Comparison of ENCODE assay signal across 9 cellular contexts in genomic region chr1:207810606-207811295, GRCh38. TPM values are rescaled to one million over a fixed set of nuclear protein-coding genes. Genes with fewer than 3 reads are reported as not detected.
DNase-seq lines count a peak whose midpoint lies in the region; ATAC-seq and TF ChIP-seq lines count a peak whose summit lies in the region.
"Had no signal": no experiment of that assay in that cellular context is flagged by ENCODE, and none has a peak within 500 bp of the region (broad histone marks: within the 10 kb centered on the region; RNA-seq: fewer than 3 reads in every experiment).

No MANE protein-coding gene starts in this region.

- H3K9me3 Mint-ChIP-seq in activated CD8-positive, alpha-beta T cell treated with anti-CD3 and anti-CD28 coated beads for 36 hours: no peaks in the 10 kb centered on the region
- H3K9me3 Mint-ChIP-seq in activated CD8-positive, alpha-beta T cell treated with anti-CD3 and anti-CD28 coated beads, Interleukin-2, amount 10 ng/mL, durations not matched to agents 7 days and 5 days (ENCODE audit: insufficient read depth): no peaks in the 10 kb centered on the region

- H3K9me3 ChIP-seq in adipocyte (ENCODE audit: control insufficient read depth, low read length) (no peaks in the 10 kb centered on the region), right lobe of liver (no peaks in the 10 kb centered on the region)

- H3K27me3 Mint-ChIP-seq in activated CD8-positive, alpha-beta T cell treated with anti-CD3 and anti-CD28 coated beads for 36 hours: no peaks in the 10 kb centered on the region
- no peaks in the 10 kb centered on the region for H3K27me3 Mint-ChIP-seq in activated CD8-positive, alpha-beta T cell treated with anti-CD3 and anti-CD28 coated beads, Interleukin-2, amount 10 ng/mL, durations not matched to agents 7 days and 5 days (ENCODE audit: low read depth)

- H3K27ac Mint-ChIP-seq in activated CD8-positive, alpha-beta T cell treated with anti-CD3 and anti-CD28 coated beads for 36 hours: peak overlapping the region; percentile 55
- H3K27ac Mint-ChIP-seq in activated CD8-positive, alpha-beta T cell treated with anti-CD3 and anti-CD28 coated beads, Interleukin-2, amount 10 ng/mL, durations not matched to agents 7 days and 5 days: no peak overlapping the region

- peaks cover 32% of the 10 kb centered on the region for H3K36me3 Mint-ChIP-seq in activated CD8-positive, alpha-beta T cell treated with anti-CD3 and anti-CD28 coated beads for 36 hours (ENCODE audit: low read depth)
- H3K36me3 Mint-ChIP-seq in activated CD8-positive, alpha-beta T cell treated with anti-CD3 and anti-CD28 coated beads, Interleukin-2, amount 10 ng/mL, durations not matched to agents 7 days and 5 days (ENCODE audit: low read depth): peaks cover 64% of the 10 kb centered on the region

- H3K27ac ChIP-seq in right lobe of liver (peak overlapping the region in 2 of 3 donors; percentile 74 to 91), substantia nigra (ENCODE audit: low read depth, low read length, poor library complexity, severe bottlenecking) (peak overlapping the region; percentile 63)

- H3K36me3 ChIP-seq in adipocyte (ENCODE audit: control insufficient read depth, insufficient read depth, low read length, severe bottlenecking) (peaks cover 79% of the 10 kb centered on the region), right lobe of liver (peaks cover 0 to 77% (median 31%) of the 10 kb centered on the region in 4 donors)

- CTCF ChIA-PET in activated CD8-positive, alpha-beta T cell treated with anti-CD3 and anti-CD28 coated beads for 36 hours (lab: Charles Lee): interaction anchor here (0.8 to 2.7 kb wide), 10 partner anchors 8 to 152 kb away, joined by 3 to 15 read pairs (median 7); no protein-coding TSS in a partner anchor
- CTCF ChIA-PET in activated CD8-positive, alpha-beta T cell treated with anti-CD3 and anti-CD28 coated beads, Interleukin-2, amount 10 ng/mL, durations not matched to agents 7 days and 5 days (lab: Charles Lee): interaction anchor here (0.7 to 3.1 kb wide), 8 partner anchors 12 to 154 kb away, joined by 3 to 13 read pairs (median 5); no protein-coding TSS in a partner anchor

- H3K4me1 Mint-ChIP-seq in activated CD8-positive, alpha-beta T cell treated with anti-CD3 and anti-CD28 coated beads for 36 hours (ENCODE audit: low read depth): peaks cover 55% of the 10 kb centered on the region
- peaks cover 37% of the 10 kb centered on the region for H3K4me1 Mint-ChIP-seq in activated CD8-positive, alpha-beta T cell treated with anti-CD3 and anti-CD28 coated beads, Interleukin-2, amount 10 ng/mL, durations not matched to agents 7 days and 5 days (ENCODE audit: low read depth)

- TF ChIP-seq CTCF in activated CD8-positive, alpha-beta T cell treated with anti-CD3 and anti-CD28 coated beads for 36 hours (IDR thresholded peaks at IDR 0.05): no peak
- TF ChIP-seq CTCF in right lobe of liver (IDR thresholded peaks at IDR 0.05): no peak

- no peak overlapping the region for H3K4me3 Mint-ChIP-seq in activated CD8-positive, alpha-beta T cell treated with anti-CD3 and anti-CD28 coated beads for 36 hours
- no peak overlapping the region for H3K4me3 Mint-ChIP-seq in activated CD8-positive, alpha-beta T cell treated with anti-CD3 and anti-CD28 coated beads, Interleukin-2, amount 10 ng/mL, durations not matched to agents 7 days and 5 days

- ATAC-seq in activated CD8-positive, alpha-beta T cell treated with anti-CD3 and anti-CD28 coated beads for 36 hours: no peak
- no peak for ATAC-seq in activated CD8-positive, alpha-beta T cell treated with anti-CD3 and anti-CD28 coated beads, Interleukin-2, amount 10 ng/mL, durations not matched to agents 7 days and 5 days
- ATAC-seq in right lobe of liver: no peak
- ATAC-seq in SK-N-SH treated with all-trans-retinoic acid at 6 μM for 48 hours: no peak

- DNase-seq in activated CD8-positive, alpha-beta T cell treated with anti-CD3 and anti-CD28 coated beads for 36 hours: no peak
- no peak for DNase-seq in activated CD8-positive, alpha-beta T cell treated with anti-CD3 and anti-CD28 coated beads, Interleukin-2, amount 10 ng/mL, durations not matched to agents 7 days and 5 days
- DNase-seq in adipocyte (ENCODE audit: low read depth) (no peak), right lobe of liver (no peak), substantia nigra (lab: John Stamatoyannopoulos, UW) (no peak), NCI-H1048 (lab: John Stamatoyannopoulos, UW) (no peak), posterior vena cava (ENCODE audit: low spot score) (no peak)
- DNase-seq: NCI-H510A had no signal

- 48% methylated on average over 9 of the region's 9 CpGs for WGBS in right lobe of liver (ENCODE audit: insufficient coverage, low coverage, low lambda C conversion rate, missing lambda C conversion rate)

- TF ChIP-seq POLR2A in right lobe of liver (IDR thresholded peaks at IDR 0.05): no peak

- H3K4me3 ChIP-seq in adipocyte (ENCODE audit: low read length) (no peak overlapping the region), right lobe of liver (no peak overlapping the region)

- POLR2A ChIA-PET in activated CD8-positive, alpha-beta T cell treated with anti-CD3 and anti-CD28 coated beads for 36 hours (lab: Charles Lee): interaction anchor here (1.0 to 1.7 kb wide), 2 partner anchors 12 to 51 kb away, joined by 3 to 7 read pairs; no protein-coding TSS in a partner anchor
- POLR2A ChIA-PET in activated CD8-positive, alpha-beta T cell treated with anti-CD3 and anti-CD28 coated beads, Interleukin-2, amount 10 ng/mL, durations not matched to agents 7 days and 5 days (lab: Charles Lee): interaction anchor here (0.7 kb wide), 1 partner anchor 110 kb away, joined by 5 read pairs; no protein-coding TSS in a partner anchor

- intact Hi-C loops in activated CD8-positive, alpha-beta T cell treated with anti-CD3 and anti-CD28 coated beads for 36 hours (cut with micrococcal nuclease): no loop called here
- intact Hi-C loops in right lobe of liver (cut with DNase I): loop anchor here in 1 of 2 donors (10.0 kb wide), 1 partner anchor 154 kb away; no protein-coding TSS in a partner anchor
- intact Hi-C loops in posterior vena cava (cut with DNase I): no loop called here

- H3K9ac ChIP-seq in adipocyte (ENCODE audit: low read length): peak overlapping the region; percentile 32

- H3K4me1 ChIP-seq in adipocyte (ENCODE audit: control insufficient read depth, insufficient read depth, low read length) (peaks cover 66% of the 10 kb centered on the region), right lobe of liver (peaks cover 0 to 97% (median 36%) of the 10 kb centered on the region in 4 donors)

- H3K27me3 ChIP-seq in adipocyte (replicated peaks; ENCODE audit: control insufficient read depth, insufficient read depth, low read length) (no peaks in the 10 kb centered on the region), right lobe of liver (no peaks in the 10 kb centered on the region)

TF ChIP-seq in SK-N-SH treated with all-trans-retinoic acid at 6 μM for 48 hours, 23 proteins besides CTCF, POLR2A, EP300 and RAD21:
- TF ChIP-seq PPARA (CRISPR knock-in tag; IDR thresholded peaks at IDR 0.05; ENCODE audit: borderline replicate concordance): no peak
- TF ChIP-seq ZNF70 (CRISPR knock-in tag; IDR thresholded peaks at IDR 0.05): no peak
- no peak for TF ChIP-seq CSDC2 (CRISPR knock-in tag; IDR thresholded peaks at IDR 0.05)
- TF ChIP-seq ESRRG (CRISPR knock-in tag; IDR thresholded peaks at IDR 0.05): no peak
- TF ChIP-seq CREB5 (CRISPR knock-in tag; IDR thresholded peaks at IDR 0.05; ENCODE audit: low read depth): no peak
- TF ChIP-seq OSR1 (CRISPR knock-in tag; IDR thresholded peaks at IDR 0.05): no peak
- TF ChIP-seq ISL1 (CRISPR knock-in tag; IDR thresholded peaks at IDR 0.05): no peak

RNA-seq across cellular contexts. Expression of gene CD46, which starts 58.9 kb away (rescaled TPM):
- 10 to 100 TPM; 77.7 to 84.3 TPM for total RNA-seq in activated CD8-positive, alpha-beta T cell treated with anti-CD3 and anti-CD28 coated beads for 36 hours
- 10 to 100 TPM; 94.1 to 98.3 TPM for total RNA-seq in activated CD8-positive, alpha-beta T cell treated with anti-CD3 and anti-CD28 coated beads, Interleukin-2, amount 10 ng/mL, durations not matched to agents 7 days and 5 days
- total RNA-seq in right lobe of liver (100 to 1,000 TPM in 5 of 6 experiments, 10 to 100 TPM in 1; 99.3 to 133 (median 114) TPM), posterior vena cava (100 to 1,000 TPM; 129 to 165 TPM)
